ENCODE assay signal across 15 cellular contexts in the genomic region with DNA sequence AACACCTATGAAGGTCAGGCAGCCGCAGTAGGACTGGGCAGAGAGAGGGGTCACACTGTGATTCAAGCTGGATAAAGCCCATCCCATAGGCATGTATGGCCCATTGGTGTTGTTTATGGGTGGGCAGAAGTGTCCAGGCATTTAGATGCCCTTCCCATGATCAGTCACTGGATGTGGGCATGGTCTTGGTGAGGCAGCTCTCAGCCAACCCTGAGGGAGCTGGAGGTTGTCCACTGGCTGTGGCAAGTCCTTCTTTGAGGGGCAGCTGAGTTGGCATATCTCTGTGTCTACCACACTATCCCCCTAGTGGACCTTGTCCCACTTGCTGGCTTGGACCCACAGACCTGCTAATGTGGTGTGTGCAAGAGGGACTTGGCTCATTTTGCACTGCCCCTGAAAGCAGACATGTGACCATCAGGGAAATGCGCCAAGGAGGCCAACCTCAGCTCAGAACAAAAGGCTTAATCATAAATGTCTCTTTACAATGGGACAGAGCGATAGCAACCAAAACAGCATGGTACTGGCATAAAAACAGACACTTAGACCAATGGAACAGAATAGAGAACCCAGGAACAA.
A peak's percentile ranks its signal among the peaks of the same experiment; 100 is the strongest.
DNase-seq lines count a peak whose midpoint lies in the region; ATAC-seq, FAIRE-seq and TF ChIP-seq lines count a peak whose summit lies in the region.
"Had no signal": no experiment of that assay in that cellular context is flagged by ENCODE, and none has a peak within 500 bp of the region (broad histone marks: within the 10 kb centered on the region; RNA-seq: fewer than 3 reads in every experiment).

No MANE protein-coding gene starts in this region.

- H3K27me3 ChIP-seq in pancreas: no peaks in the 10 kb centered on the region
- H3K27me3 ChIP-seq: upper lobe of right lung had no signal

- no peaks in the 10 kb centered on the region for H3K9me3 ChIP-seq in pancreas
- H3K9me3 ChIP-seq: upper lobe of right lung had no signal

- FAIRE-seq in pancreas (lab: Jason Lieb, UNC): no peak
- FAIRE-seq: bronchial epithelial cell had no signal

- no peak overlapping the region for H3K27ac ChIP-seq in pancreas
- H3K27ac ChIP-seq: upper lobe of right lung had no signal

- TF ChIP-seq CTCF in fibroblast of the aortic adventitia (IDR thresholded peaks at IDR 0.05; ENCODE audit: insufficient read depth, low read length) (no peak), pancreas (IDR thresholded peaks at IDR 0.05) (no peak), GM13976 (IDR thresholded peaks at IDR 0.05; ENCODE audit: borderline replicate concordance, control extremely low read depth, extremely low read depth, insufficient read depth, missing control alignments) (no peak)

- intact Hi-C loops in pancreas (cut with DNase I): no loop called here

- 82 to 84% methylated on average over 3 of the region's 3 CpGs for WGBS in pancreas, 2 donors

- ATAC-seq in HG03565 (IDR thresholded peaks at IDR 0.05; ENCODE audit: unreplicated experiment) (no peak), pancreas (no peak), HG03196 (IDR thresholded peaks at IDR 0.05; ENCODE audit: unreplicated experiment) (no peak)
- ATAC-seq: activated CD4-positive, CD25-positive, alpha-beta regulatory T cell treated with anti-CD3 and anti-CD28 coated beads, Interleukin-2, amount 50 U/mL, for 24 hours had no signal

- H3K4me1 ChIP-seq in pancreas: no peaks in the 10 kb centered on the region
- H3K4me1 ChIP-seq: upper lobe of right lung had no signal

- no peaks in the 10 kb centered on the region for H3K36me3 ChIP-seq in pancreas
- H3K36me3 ChIP-seq: upper lobe of right lung had no signal

- DNase-seq in Ammon's horn (ENCODE audit: low spot score) (peak; percentile 86), RPMI7951 (ENCODE audit: low read depth) (peak; percentile 19), fibroblast of the aortic adventitia (ENCODE audit: low read depth) (peak; percentile 17), occipital lobe (lab: John Stamatoyannopoulos, UW) (peak; percentile 35), pancreas (no peak), GM13976 (ENCODE audit: low spot score) (no peak)
- DNase-seq: activated CD8-positive, alpha-beta memory T cell treated with anti-CD3 and anti-CD28 coated beads, Interleukin-2, amount 50 U/mL, for 4 hours; activated naive CD4-positive, alpha-beta T cell treated with anti-CD3 and anti-CD28 coated beads, Interleukin-2, amount 10 ng/mL, durations not matched to agents 7 days and 5 days; GDM1; glutamatergic neuron; upper lobe of right lung had no signal

- in situ Hi-C loops in GM13976 (cut with MboI; ENCODE audit: low sequenced_read_pairs, unreplicated experiment): no loop called here

- H3K4me3 ChIP-seq in fibroblast of the aortic adventitia (ENCODE audit: low read depth, low read length): no peak overlapping the region
- H3K4me3 ChIP-seq in pancreas: no peak overlapping the region
- H3K4me3 ChIP-seq: upper lobe of right lung had no signal

Comparison
In these comparisons a context has a peak if more than half of its experiments do, and no peak if none do; other contexts are left out.
1. DNase-seq: peak in Ammon's horn (single experiment), RPMI7951 (single experiment), fibroblast of the aortic adventitia (single experiment) and occipital lobe (single experiment); none in pancreas (0 of 6) and GM13976 (single experiment).